10 cellular contexts compared by ENCODE assay signal in the genomic region with DNA sequence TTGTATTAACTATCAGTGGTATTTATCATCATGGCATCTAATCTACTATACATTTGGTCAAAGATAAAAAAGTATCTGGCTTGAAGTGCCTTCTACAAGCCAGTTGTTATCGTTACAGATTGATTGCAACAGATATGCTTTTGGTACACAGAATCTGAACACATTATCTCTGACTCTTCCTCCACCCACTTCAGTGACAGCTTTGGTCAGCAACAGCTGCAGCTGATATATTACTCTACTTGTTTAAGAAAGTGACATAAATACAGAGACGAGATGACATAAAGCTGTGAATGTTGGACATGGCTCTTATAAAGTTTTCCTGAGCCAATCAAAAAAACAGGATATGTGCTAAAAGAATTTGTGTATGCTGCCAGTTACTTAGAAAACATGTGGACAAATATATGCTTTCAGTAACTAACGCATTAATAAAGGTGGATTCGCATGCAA.
A peak's percentile ranks its signal among the peaks of the same experiment; 100 is the strongest.
DNase-seq lines count a peak whose midpoint lies in the region; ATAC-seq, FAIRE-seq and TF ChIP-seq lines count a peak whose summit lies in the region.
"Had no signal": no experiment of that assay in that cellular context is flagged by ENCODE, and none has a peak within 500 bp of the region (broad histone marks: within the 10 kb centered on the region; RNA-seq: fewer than 3 reads in every experiment).

No MANE protein-coding gene starts in this region.

- H4K20me1 ChIP-seq in DOHH2 (ENCODE audit: control insufficient read depth, insufficient read depth, low read depth, low read length) (no peaks in the 10 kb centered on the region), OCI-LY1 (ENCODE audit: insufficient read depth, low read length) (no peaks in the 10 kb centered on the region)

- H3K9me3 ChIP-seq in DOHH2 (ENCODE audit: control insufficient read depth, insufficient read depth, low read length) (no peaks in the 10 kb centered on the region), OCI-LY1 (ENCODE audit: low read length) (no peaks in the 10 kb centered on the region)
- H3K9me3 ChIP-seq: MG63 had no signal

- H2AFZ ChIP-seq in OCI-LY1 (ENCODE audit: low read length) = no peak overlapping the region

- DNase-seq in dermis blood vessel endothelial cell (peak; percentile 63), NCI-H187 (lab: John Stamatoyannopoulos, UW) (no peak), H54 (ENCODE audit: insufficient read length, low spot score) (no peak)
- no peak for DNase-seq in activated CD8-positive, alpha-beta memory T cell treated with anti-CD3 and anti-CD28 coated beads, Interleukin-2, amount 10 ng/mL, durations not matched to agents 7 days and 5 days
- DNase-seq: MG63, RPMI8226, substantia nigra had no signal

- FAIRE-seq in H54 (lab: Jason Lieb, UNC) = no peak

- ATAC-seq in activated CD8-positive, alpha-beta memory T cell treated with anti-CD3 and anti-CD28 coated beads, Interleukin-2, amount 10 ng/mL, durations not matched to agents 7 days and 5 days = no peak

- no peaks in the 10 kb centered on the region for H3K27me3 ChIP-seq in DOHH2 (ENCODE audit: control insufficient read depth, low read length)
- H3K27me3 ChIP-seq in OCI-LY1 (ENCODE audit: insufficient read depth, low read length) = no peaks in the 10 kb centered on the region
- H3K27me3 ChIP-seq: MG63 had no signal

- H3K27me3 Mint-ChIP-seq in nephron (ENCODE audit: low read depth) = no peaks in the 10 kb centered on the region
- no peaks in the 10 kb centered on the region for H3K27me3 Mint-ChIP-seq in activated CD8-positive, alpha-beta memory T cell treated with anti-CD3 and anti-CD28 coated beads, Interleukin-2, amount 10 ng/mL, durations not matched to agents 7 days and 5 days

- no peak overlapping the region for H3K4me3 ChIP-seq in DOHH2 (ENCODE audit: low read length)
- no peak overlapping the region for H3K4me3 ChIP-seq in OCI-LY1 (ENCODE audit: low read depth, low read length, poor library complexity, severe bottlenecking)
- H3K4me3 ChIP-seq: MG63 had no signal

- H3K4me2 ChIP-seq in DOHH2 (ENCODE audit: low read length) = peak overlapping the region; percentile 42; the same call in 1 of the 2 replicates
- H3K4me2 ChIP-seq in OCI-LY1 (ENCODE audit: low read length) = peak overlapping the region; percentile 45; the same call in 1 of the 2 replicates

- H3K36me3 ChIP-seq in DOHH2 (ENCODE audit: control insufficient read depth, low read length) (0 out of 2 replicates have a peak, but pooled peaks cover 3% of the 10 kb centered on the region), OCI-LY1 (ENCODE audit: insufficient read depth, low read length) (no peaks in the 10 kb centered on the region)
- H3K36me3 ChIP-seq: MG63 had no signal

- no peaks in the 10 kb centered on the region for H3K36me3 Mint-ChIP-seq in nephron (ENCODE audit: low read depth)
- H3K36me3 Mint-ChIP-seq in activated CD8-positive, alpha-beta memory T cell treated with anti-CD3 and anti-CD28 coated beads, Interleukin-2, amount 10 ng/mL, durations not matched to agents 7 days and 5 days = peaks cover 11% of the 10 kb centered on the region

- H3K4me1 ChIP-seq in DOHH2 (ENCODE audit: control insufficient read depth, low read length) (peaks cover 24% of the 10 kb centered on the region), OCI-LY1 (ENCODE audit: insufficient read depth, low read length, severe bottlenecking) (peaks cover 56% of the 10 kb centered on the region)

- H3F3A ChIP-seq in DOHH2 (ENCODE audit: control insufficient read depth, insufficient read depth) = no peaks in the 10 kb centered on the region
- no peaks in the 10 kb centered on the region; the same call in 1 of the 2 replicates for H3F3A ChIP-seq in OCI-LY1 (ENCODE audit: insufficient read depth, low read length)

- H3K9ac ChIP-seq in OCI-LY1 (ENCODE audit: low read length) = no peak overlapping the region

- H3K27ac ChIP-seq in DOHH2 (ENCODE audit: low read depth, low read length) (no peak overlapping the region), OCI-LY1 (ENCODE audit: low read depth, low read length, poor library complexity, severe bottlenecking) (no peak overlapping the region)

- TF ChIP-seq POLR2A in H54 (IDR thresholded peaks at IDR 0.05; ENCODE audit: low read depth, low read length) = no peak

- H3K27ac Mint-ChIP-seq in nephron = peak overlapping the region; percentile 50 to 69 (median 51)
- no peak overlapping the region for H3K27ac Mint-ChIP-seq in activated CD8-positive, alpha-beta memory T cell treated with anti-CD3 and anti-CD28 coated beads, Interleukin-2, amount 10 ng/mL, durations not matched to agents 7 days and 5 days

- H3K79me2 ChIP-seq in DOHH2 (ENCODE audit: control insufficient read depth, low read length) (peaks cover 58% of the 10 kb centered on the region), OCI-LY1 (ENCODE audit: insufficient read depth, low read length) (peaks cover 53% of the 10 kb centered on the region)

- CTCF ChIA-PET in activated CD8-positive, alpha-beta memory T cell treated with anti-CD3 and anti-CD28 coated beads, Interleukin-2, amount 10 ng/mL, durations not matched to agents 7 days and 5 days (lab: Charles Lee) = no interaction called here

- TF ChIP-seq CTCF in DOHH2 (IDR thresholded peaks at IDR 0.05; ENCODE audit: low read depth, low read length, poor library complexity, severe bottlenecking) (no peak), OCI-LY1 (IDR thresholded peaks at IDR 0.05; ENCODE audit: low read length) (no peak), nephron (IDR thresholded peaks at IDR 0.05; ENCODE audit: unreplicated experiment in 3 of 3) (no peak)

- H3K9me2 ChIP-seq in DOHH2 (replicated peaks; ENCODE audit: control insufficient read depth, low read length) (no peaks in the 10 kb centered on the region), OCI-LY1 (ENCODE audit: low read depth, low read length) (no peaks in the 10 kb centered on the region)

- no peak overlapping the region for H3K4me3 Mint-ChIP-seq in nephron
- H3K4me3 Mint-ChIP-seq in activated CD8-positive, alpha-beta memory T cell treated with anti-CD3 and anti-CD28 coated beads, Interleukin-2, amount 10 ng/mL, durations not matched to agents 7 days and 5 days = no peak overlapping the region

- H3K9me3 Mint-ChIP-seq in nephron = no peaks in the 10 kb centered on the region
- H3K9me3 Mint-ChIP-seq in activated CD8-positive, alpha-beta memory T cell treated with anti-CD3 and anti-CD28 coated beads, Interleukin-2, amount 10 ng/mL, durations not matched to agents 7 days and 5 days (ENCODE audit: low read depth) = no peaks in the 10 kb centered on the region

- peaks cover 45% of the 10 kb centered on the region for H3K4me1 Mint-ChIP-seq in nephron
- peaks cover 39% of the 10 kb centered on the region for H3K4me1 Mint-ChIP-seq in activated CD8-positive, alpha-beta memory T cell treated with anti-CD3 and anti-CD28 coated beads, Interleukin-2, amount 10 ng/mL, durations not matched to agents 7 days and 5 days
